9 cellular contexts compared by ENCODE assay signal in genomic region chr5:59543826-59544442, GRCh38.
A peak's percentile ranks its signal among the peaks of the same experiment; 100 is the strongest.
DNase-seq lines count a peak whose midpoint lies in the region; ATAC-seq and TF ChIP-seq lines count a peak whose summit lies in the region.
"Had no signal": no experiment of that assay in that cellular context is flagged by ENCODE, and none has a peak within 500 bp of the region (broad histone marks: within the 10 kb centered on the region; RNA-seq: fewer than 3 reads in every experiment).

No MANE protein-coding gene starts in this region.

- H3K56ac ChIP-seq in mesendoderm (ENCODE audit: low read length), result no peak overlapping the region

- H2AFZ ChIP-seq in OCI-LY7 (ENCODE audit: low read length), result no peak overlapping the region

- no peak for TF ChIP-seq CTCF in chondrocyte (IDR thresholded peaks at IDR 0.05)
- no peak for TF ChIP-seq CTCF in OCI-LY7 (conservative IDR thresholded peaks at IDR 0.05; ENCODE audit: low read length)

- no peaks in the 10 kb centered on the region for H4K20me1 ChIP-seq in OCI-LY7 (ENCODE audit: insufficient read depth, low read length)

- H3K79me2 ChIP-seq in mesendoderm (ENCODE audit: control insufficient read depth, insufficient read depth, low read length) (no peaks in the 10 kb centered on the region), OCI-LY7 (ENCODE audit: insufficient read depth, low read depth, low read length) (no peaks in the 10 kb centered on the region)

- no peak overlapping the region for H2BK120ac ChIP-seq in mesendoderm (ENCODE audit: low read depth, low read length)

- intact Hi-C loops in Right ventricle myocardium inferior (cut with DNase I) (no loop called here), cardiac septum (cut with DNase I) (no loop called here), OCI-LY7 (cut with micrococcal nuclease; ENCODE audit: unreplicated experiment) (no loop called here)

- H3K27ac Mint-ChIP-seq in chondrocyte (ENCODE audit: unreplicated experiment), result peak overlapping the region; percentile 74
- no peak overlapping the region for H3K27ac Mint-ChIP-seq in stimulated activated effector memory CD8-positive, alpha-beta T cell treated with anti-CD3 and anti-CD28 coated beads, Interleukin-12 subunit alpha, Interleukin-12 subunit beta, amount 100 ng/mL, for 72 hours

- H3K9ac ChIP-seq in mesendoderm (ENCODE audit: low read length), result no peak overlapping the region

- BruUV-seq in OCI-LY7 (replicated peaks; lab: Mats Ljungman, UMichigan), result no TSS peak

- WGBS in mesendoderm (ENCODE audit: extremely low coverage, insufficient coverage, low lambda C conversion rate), result no CpG with 5 or more reads among the region's 2 CpGs

- H4K8ac ChIP-seq in mesendoderm (ENCODE audit: low read depth, low read length), result no peak overlapping the region

- no peak overlapping the region for H3K4me3 Mint-ChIP-seq in chondrocyte (ENCODE audit: unreplicated experiment)
- no peak overlapping the region for H3K4me3 Mint-ChIP-seq in stimulated activated effector memory CD8-positive, alpha-beta T cell treated with anti-CD3 and anti-CD28 coated beads, Interleukin-12 subunit alpha, Interleukin-12 subunit beta, amount 100 ng/mL, for 72 hours

- H3K27me3 Mint-ChIP-seq in chondrocyte (ENCODE audit: low read depth), result no peaks in the 10 kb centered on the region

- H3K9me3 ChIP-seq in OCI-LY7 (ENCODE audit: low read length), result no peaks in the 10 kb centered on the region

- H3K4me3 ChIP-seq in mesendoderm (ENCODE audit: low read length) (no peak overlapping the region), OCI-LY7 (ENCODE audit: low read depth, low read length, poor library complexity, severe bottlenecking) (no peak overlapping the region)

- no peak overlapping the region for H2AK5ac ChIP-seq in mesendoderm (ENCODE audit: low read length)

- ATAC-seq in Right ventricle myocardium inferior (peak; percentile 34), GM19328 (IDR thresholded peaks at IDR 0.05; ENCODE audit: unreplicated experiment) (no peak), GM18498 (IDR thresholded peaks at IDR 0.05; ENCODE audit: unreplicated experiment) (no peak)
- no peak for ATAC-seq in stimulated activated effector memory CD8-positive, alpha-beta T cell treated with anti-CD3 and anti-CD28 coated beads, Interleukin-12 subunit alpha, Interleukin-12 subunit beta, amount 100 ng/mL, for 72 hours

- no peaks in the 10 kb centered on the region for H3K9me2 ChIP-seq in OCI-LY7 (ENCODE audit: insufficient read depth, low read length)

- H3K4me1 ChIP-seq in mesendoderm (ENCODE audit: control insufficient read depth, low read depth, low read length) (no peaks in the 10 kb centered on the region), OCI-LY7 (ENCODE audit: insufficient read depth, low read length, poor library complexity, severe bottlenecking) (no peaks in the 10 kb centered on the region)

- no peaks in the 10 kb centered on the region for H3K36me3 ChIP-seq in mesendoderm (ENCODE audit: control insufficient read depth, insufficient read depth, low read length)
- H3K36me3 ChIP-seq in OCI-LY7 (ENCODE audit: insufficient read depth, low read length), result no peaks in the 10 kb centered on the region

- DNase-seq in Right ventricle myocardium inferior (ENCODE audit: missing footprints) (no peak), cardiac septum (ENCODE audit: low spot score) (no peak), chondrocyte (ENCODE audit: low spot score) (no peak), mesendoderm (peak; percentile 44), OCI-LY7 (ENCODE audit: low spot score) (no peak)
- DNase-seq in stimulated activated effector memory CD8-positive, alpha-beta T cell treated with anti-CD3 and anti-CD28 coated beads, Interleukin-12 subunit alpha, Interleukin-12 subunit beta, amount 100 ng/mL, for 72 hours (ENCODE audit: low spot score in 2 of 2), result no peak
- DNase-seq: amniotic stem cell had no signal

- POLR2A ChIA-PET in OCI-LY7 (lab: Charles Lee), result interaction anchor here (0.6 to 0.9 kb wide), 2 partner anchors 56 to 1579 kb away, joined by 3 read pairs; no protein-coding TSS in a partner anchor

- H3K18ac ChIP-seq in mesendoderm (ENCODE audit: low read length), result no peak overlapping the region

- no peaks in the 10 kb centered on the region for H3K79me1 ChIP-seq in mesendoderm (ENCODE audit: low read length)

- H3K4me2 ChIP-seq in mesendoderm (ENCODE audit: low read length) (no peak overlapping the region), OCI-LY7 (ENCODE audit: low read length) (no peak overlapping the region)

- no peak overlapping the region for H4K5ac ChIP-seq in mesendoderm (ENCODE audit: low read length)

- H3K36me3 Mint-ChIP-seq in chondrocyte (ENCODE audit: low read depth), result no peaks in the 10 kb centered on the region
- H3K36me3 Mint-ChIP-seq in stimulated activated effector memory CD8-positive, alpha-beta T cell treated with anti-CD3 and anti-CD28 coated beads, Interleukin-12 subunit alpha, Interleukin-12 subunit beta, amount 100 ng/mL, for 72 hours, result no peaks in the 10 kb centered on the region

- no peaks in the 10 kb centered on the region for H3K27me3 ChIP-seq in mesendoderm (ENCODE audit: insufficient read depth, low read length, poor library complexity)

- no peak overlapping the region for H3K23ac ChIP-seq in mesendoderm (ENCODE audit: low read length)

- CTCF ChIA-PET in OCI-LY7 (lab: Charles Lee; ENCODE audit: unreplicated experiment), result no interaction called here

- H2BK5ac ChIP-seq in mesendoderm (ENCODE audit: low read length), result no peak overlapping the region

- H3K27ac ChIP-seq in mesendoderm (ENCODE audit: low read depth, low read length) (no peak overlapping the region), OCI-LY7 (ENCODE audit: low read depth, low read length, poor library complexity, severe bottlenecking) (no peak overlapping the region)

- peaks cover 40% of the 10 kb centered on the region for H3K4me1 Mint-ChIP-seq in chondrocyte (ENCODE audit: low read depth)
- H3K4me1 Mint-ChIP-seq in stimulated activated effector memory CD8-positive, alpha-beta T cell treated with anti-CD3 and anti-CD28 coated beads, Interleukin-12 subunit alpha, Interleukin-12 subunit beta, amount 100 ng/mL, for 72 hours, result no peaks in the 10 kb centered on the region

- H2BK15ac ChIP-seq in mesendoderm (replicated peaks; ENCODE audit: low read depth), result no peak overlapping the region

- no peak overlapping the region for H3K4ac ChIP-seq in mesendoderm (ENCODE audit: low read depth, low read length)

- H3K9me3 Mint-ChIP-seq in chondrocyte (ENCODE audit: low read depth), result no peaks in the 10 kb centered on the region
- no peaks in the 10 kb centered on the region for H3K9me3 Mint-ChIP-seq in stimulated activated effector memory CD8-positive, alpha-beta T cell treated with anti-CD3 and anti-CD28 coated beads, Interleukin-12 subunit alpha, Interleukin-12 subunit beta, amount 100 ng/mL, for 72 hours
